In the genomic region with DNA sequence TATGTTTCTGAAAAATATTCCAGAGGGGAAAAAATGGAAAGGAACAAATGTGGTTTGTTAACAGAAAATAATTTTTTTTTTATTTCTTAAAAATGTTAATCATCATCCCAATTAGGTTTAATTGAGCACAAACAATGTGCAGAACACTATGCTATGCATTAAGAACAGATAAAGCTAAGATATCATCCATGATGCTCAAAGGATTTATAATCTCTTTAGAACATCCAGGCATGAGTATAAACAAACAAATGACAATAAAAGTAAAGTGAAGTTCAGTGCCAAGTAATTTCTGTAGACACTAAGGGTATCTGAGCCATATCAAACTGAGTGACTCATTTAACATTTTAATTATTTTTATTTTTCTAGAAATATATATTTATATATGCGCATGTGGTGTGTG, we compare ENCODE assay signal across 11 cellular contexts.
"Had no signal": no experiment of that assay in that cellular context is flagged by ENCODE, and none has a peak within 500 bp of the region (broad histone marks: within the 10 kb centered on the region; RNA-seq: fewer than 3 reads in every experiment).

No MANE protein-coding gene starts in this region.

- H3K27ac ChIP-seq: GM23248 had no signal

- H3K4me2 ChIP-seq: GM23338 had no signal

- H3K9me3 ChIP-seq: HAP-1 had no signal

- DNase-seq: GM23248, GOT3, H7, H9, HCEC 1CT, HFFc6 had no signal

- H3K4me3 ChIP-seq: GM23248, GM23338, HAP-1 had no signal

- ATAC-seq: GM23338, HCT116 had no signal

- FAIRE-seq: H1, H54 had no signal

- H3K4me1 ChIP-seq: HAP-1 had no signal

- H2AFZ ChIP-seq: GM23248, GM23338 had no signal

- H3K36me3 ChIP-seq: HAP-1 had no signal

- H3K9ac ChIP-seq: GM23248 had no signal
